Comparison of ENCODE assay signal across 8 cellular contexts in genomic region chr15:48507416-48508065, GRCh38.
DNase-seq lines count a peak whose midpoint lies in the region; ATAC-seq and TF ChIP-seq lines count a peak whose summit lies in the region.

No MANE protein-coding gene starts in this region.

- TF ChIP-seq CTCF in fibroblast of mammary gland (conservative IDR thresholded peaks at IDR 0.05; ENCODE audit: control insufficient read depth, insufficient read depth, low read depth, low read length), result peak; percentile 87
- no peak for TF ChIP-seq CTCF in omental fat pad (IDR thresholded peaks at IDR 0.05)

- DNase-seq in DMS79 (lab: John Stamatoyannopoulos, UW) (peak; percentile 21), DMS79 treated with DMSO at 0.1 percent for 48 hours (lab: John Stamatoyannopoulos, UW) (no peak), SK-MEL-5 (ENCODE audit: low read depth, low spot score) (peak; percentile 76), fibroblast of mammary gland (ENCODE audit: low read depth) (peak; percentile 81), omental fat pad (ENCODE audit: low spot score) (no peak)
- no peak for DNase-seq in stimulated activated CD4-positive, alpha-beta T cell treated with anti-CD3 and anti-CD28 coated beads, Interleukin-2, amount 100 ng/mL, for 24 hours

- in situ Hi-C loops in SK-MEL-5 (cut with HindIII; ENCODE audit: low pct_unique_long_range_greater_than_20kb, low sequenced_read_pairs), result no loop called here

- H3K4me3 ChIP-seq in fibroblast of mammary gland (ENCODE audit: control insufficient read depth, low read depth, low read length), result no peak overlapping the region

- peak; percentile 82 for ATAC-seq in GM19395 (IDR thresholded peaks at IDR 0.05; ENCODE audit: unreplicated experiment)
- ATAC-seq in HG03575 (IDR thresholded peaks at IDR 0.05; ENCODE audit: extremely low read depth, insufficient number of reproducible peaks, low FRiP score, unreplicated experiment), result peak; percentile 73
- ATAC-seq in omental fat pad (ENCODE audit: low FRiP score), result peak; percentile 54

Comparison
In these comparisons a context has a peak if more than half of its experiments do, and no peak if none do; other contexts are left out.
1. DNase-seq: peak in DMS79 (single experiment), SK-MEL-5 (single experiment) and fibroblast of mammary gland (single experiment); none in DMS79 treated with DMSO at 0.1 percent for 48 hours (single experiment), omental fat pad (single experiment) and stimulated activated CD4-positive, alpha-beta T cell treated with anti-CD3 and anti-CD28 coated beads, Interleukin-2, amount 100 ng/mL, for 24 hours (0 of 2).
2. Peak in every context shown above with its lines, with median percentiles within 50 percentile points of each other: ATAC-seq.